Comparison of ENCODE assay signal across 29 cellular contexts in the genomic region with DNA sequence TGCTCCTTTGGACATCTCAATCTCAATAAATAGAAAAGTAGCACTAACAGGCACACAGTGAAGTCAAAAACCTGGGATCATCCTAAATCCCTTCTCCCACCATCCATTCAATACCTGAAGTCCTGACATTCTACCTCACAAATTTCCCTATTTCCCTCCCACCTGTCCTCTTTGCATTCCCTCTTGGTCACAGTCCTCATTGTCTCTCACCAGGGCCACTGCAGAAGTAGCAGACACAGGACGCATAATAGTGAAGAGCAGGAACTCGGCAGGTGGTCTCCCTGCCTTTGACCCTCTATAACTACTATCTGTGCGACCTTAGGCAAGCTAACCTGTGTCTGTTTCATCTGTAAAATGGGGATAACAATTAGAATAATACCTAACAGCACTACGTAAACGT. TPM values are rescaled to one million over a fixed set of nuclear protein-coding genes. Genes with fewer than 3 reads are reported as not detected.
DNase-seq lines count a peak whose midpoint lies in the region; ATAC-seq, FAIRE-seq and TF ChIP-seq lines count a peak whose summit lies in the region.
"Had no signal": no experiment of that assay in that cellular context is flagged by ENCODE, and none has a peak within 500 bp of the region (broad histone marks: within the 10 kb centered on the region; RNA-seq: fewer than 3 reads in every experiment).

No MANE protein-coding gene starts in this region.

- POLR2A ChIA-PET in activated CD4-positive, alpha-beta T cell treated with anti-CD3 and anti-CD28 coated beads for 36 hours (lab: Charles Lee): no interaction called here
- POLR2A ChIA-PET in naive thymus-derived CD8-positive, alpha-beta T cell (lab: Charles Lee): no interaction called here

- H4K20me1 ChIP-seq in astrocyte (ENCODE audit: insufficient read depth, low read length): peaks cover 13% of the 10 kb centered on the region

- no peaks in the 10 kb centered on the region for H3K9me3 ChIP-seq in astrocyte (ENCODE audit: insufficient read depth, low read depth, low read length)
- H3K9me3 ChIP-seq: psoas muscle, upper lobe of right lung had no signal

- H3K4me3 Mint-ChIP-seq in activated CD4-positive, alpha-beta T cell treated with anti-CD3 and anti-CD28 coated beads for 36 hours: peak overlapping the region; percentile 78
- H3K4me3 Mint-ChIP-seq in HFFc6 (no peak overlapping the region), astrocyte (ENCODE audit: unreplicated experiment) (no peak overlapping the region)
- H3K4me3 Mint-ChIP-seq in naive thymus-derived CD8-positive, alpha-beta T cell: peak overlapping the region in 2 of 10 donors; percentile 3 to 72
- H3K4me3 Mint-ChIP-seq: activated CD4-positive, alpha-beta T cell treated with anti-CD3 and anti-CD28 coated beads, Interleukin-2, amount 10 ng/mL, durations not matched to agents 7 days and 5 days had no signal

- ATAC-seq in activated CD4-positive, alpha-beta T cell treated with anti-CD3 and anti-CD28 coated beads for 36 hours: no peak
- ATAC-seq in naive thymus-derived CD8-positive, alpha-beta T cell: no peak
- no peak for ATAC-seq in HG03460 (IDR thresholded peaks at IDR 0.05; ENCODE audit: unreplicated experiment)
- no peak for ATAC-seq in HG03378 (IDR thresholded peaks at IDR 0.05; ENCODE audit: unreplicated experiment)
- ATAC-seq: foreskin keratinocyte, PC-3, psoas muscle, upper lobe of right lung had no signal

- peak overlapping the region; percentile 64 for H3K27ac Mint-ChIP-seq in activated CD4-positive, alpha-beta T cell treated with anti-CD3 and anti-CD28 coated beads for 36 hours
- peak overlapping the region; percentile 13 for H3K27ac Mint-ChIP-seq in HFFc6
- H3K27ac Mint-ChIP-seq in astrocyte (ENCODE audit: unreplicated experiment): peak overlapping the region; percentile 14
- peak overlapping the region in 8 of 10 donors; percentile 31 to 91 (median 71) for H3K27ac Mint-ChIP-seq in naive thymus-derived CD8-positive, alpha-beta T cell

- CTCF ChIA-PET in activated CD4-positive, alpha-beta T cell treated with anti-CD3 and anti-CD28 coated beads for 36 hours (lab: Charles Lee): interaction anchor here (0.5 kb wide), 1 partner anchor 134 kb away, joined by 3 read pairs; no protein-coding TSS in a partner anchor

- no peaks in the 10 kb centered on the region for H3K9me3 Mint-ChIP-seq in activated CD4-positive, alpha-beta T cell treated with anti-CD3 and anti-CD28 coated beads for 36 hours (ENCODE audit: low read depth)
- H3K9me3 Mint-ChIP-seq in HFFc6 (no peaks in the 10 kb centered on the region), astrocyte (ENCODE audit: unreplicated experiment) (no peaks in the 10 kb centered on the region)
- no peaks in the 10 kb centered on the region for H3K9me3 Mint-ChIP-seq in naive thymus-derived CD8-positive, alpha-beta T cell
- H3K9me3 Mint-ChIP-seq: activated CD4-positive, alpha-beta T cell treated with anti-CD3 and anti-CD28 coated beads, Interleukin-2, amount 10 ng/mL, durations not matched to agents 7 days and 5 days had no signal

- no peaks in the 10 kb centered on the region for H3K36me3 ChIP-seq in astrocyte (ENCODE audit: insufficient read depth, low read length)
- H3K36me3 ChIP-seq: upper lobe of right lung had no signal

- H3K4me3 ChIP-seq in astrocyte (ENCODE audit: insufficient read depth, low read depth, low read length): no peak overlapping the region
- H3K4me3 ChIP-seq: skin epidermis, upper lobe of right lung had no signal

- H2AFZ ChIP-seq in astrocyte (ENCODE audit: low read depth, low read length): no peak overlapping the region

- H3K27me3 ChIP-seq in astrocyte (ENCODE audit: insufficient read depth, low read length): no peaks in the 10 kb centered on the region
- H3K27me3 ChIP-seq: dorsolateral prefrontal cortex, foreskin keratinocyte, upper lobe of right lung had no signal

- peaks cover 19% of the 10 kb centered on the region for H3K36me3 Mint-ChIP-seq in activated CD4-positive, alpha-beta T cell treated with anti-CD3 and anti-CD28 coated beads for 36 hours (ENCODE audit: low read depth)
- peaks cover 8% of the 10 kb centered on the region for H3K36me3 Mint-ChIP-seq in HFFc6 (ENCODE audit: low read depth)
- H3K36me3 Mint-ChIP-seq in astrocyte (ENCODE audit: low read depth, unreplicated experiment): no peaks in the 10 kb centered on the region
- peaks cover 0 to 1% (median under 1%) of the 10 kb centered on the region in 3 donors for H3K36me3 Mint-ChIP-seq in naive thymus-derived CD8-positive, alpha-beta T cell

- peaks cover 54% of the 10 kb centered on the region for H3K4me1 Mint-ChIP-seq in activated CD4-positive, alpha-beta T cell treated with anti-CD3 and anti-CD28 coated beads for 36 hours
- H3K4me1 Mint-ChIP-seq in HFFc6 (ENCODE audit: low read depth) (peaks cover 51% of the 10 kb centered on the region), astrocyte (ENCODE audit: low read depth, unreplicated experiment) (peaks cover 27% of the 10 kb centered on the region)
- peaks cover 34 to 78% (median 66%) of the 10 kb centered on the region in 4 donors for H3K4me1 Mint-ChIP-seq in naive thymus-derived CD8-positive, alpha-beta T cell

- H3K79me2 ChIP-seq in astrocyte (ENCODE audit: insufficient read depth, low read length): peaks cover 77% of the 10 kb centered on the region

- intact Hi-C loops in activated CD4-positive, alpha-beta T cell treated with anti-CD3 and anti-CD28 coated beads for 36 hours (cut with DNase I, micrococcal nuclease): loop anchor here in 1 of 2 experiments (5.0 kb wide), 1 partner anchor 161 kb away; a partner anchor contains a TSS

- H3K4me1 ChIP-seq in astrocyte (ENCODE audit: insufficient read depth, low read length): peaks cover 13% of the 10 kb centered on the region

- no peak for DNase-seq in activated CD4-positive, alpha-beta T cell treated with anti-CD3 and anti-CD28 coated beads for 36 hours
- no peak for DNase-seq in activated CD4-positive, alpha-beta T cell treated with anti-CD3 and anti-CD28 coated beads for 1 hour
- no peak for DNase-seq in HFFc6
- DNase-seq in astrocyte (ENCODE audit: low read depth): no peak
- DNase-seq in naive thymus-derived CD8-positive, alpha-beta T cell: no peak
- DNase-seq in NCI-H748 treated with DMSO at 0.1 percent for 48 hours (lab: John Stamatoyannopoulos, UW): no peak
- DNase-seq: activated CD4-positive, alpha-beta T cell treated with anti-CD3 and anti-CD28 coated beads, Interleukin-2, amount 10 ng/mL, durations not matched to agents 7 days and 5 days; activated gamma-delta T cell treated with Interleukin-2 at 50 U/mL for 16 hours; aorta; central memory CD4-positive, alpha-beta T cell; dorsolateral prefrontal cortex; foreskin keratinocyte; hypothalamus; NCI-H1694 treated with DMSO at 0.1 percent for 48 hours; NCI-H2227 treated with DMSO at 0.1 percent for 48 hours; PC-3; psoas muscle; SHP77; SW 1271; upper lobe of right lung had no signal

- no peak for FAIRE-seq in astrocyte (lab: Jason Lieb, UNC)
- FAIRE-seq: TTC549 had no signal

- TF ChIP-seq CTCF in HFFc6 (IDR thresholded peaks at IDR 0.05) (no peak), astrocyte (IDR thresholded peaks at IDR 0.05; ENCODE audit: insufficient read depth, low read depth, low read length) (no peak)

- no peak overlapping the region for H3K4me2 ChIP-seq in astrocyte (ENCODE audit: low read length)

- no peaks in the 10 kb centered on the region for H3K27me3 Mint-ChIP-seq in activated CD4-positive, alpha-beta T cell treated with anti-CD3 and anti-CD28 coated beads for 36 hours
- H3K27me3 Mint-ChIP-seq in HFFc6 (ENCODE audit: insufficient read depth): peaks cover 5% of the 10 kb centered on the region
- no peaks in the 10 kb centered on the region for H3K27me3 Mint-ChIP-seq in astrocyte (ENCODE audit: low read depth, unreplicated experiment)
- no peaks in the 10 kb centered on the region for H3K27me3 Mint-ChIP-seq in naive thymus-derived CD8-positive, alpha-beta T cell
- H3K27me3 Mint-ChIP-seq: activated CD4-positive, alpha-beta T cell treated with anti-CD3 and anti-CD28 coated beads, Interleukin-2, amount 10 ng/mL, durations not matched to agents 7 days and 5 days had no signal

- no peak overlapping the region for H3K27ac ChIP-seq in astrocyte (ENCODE audit: low read depth, low read length)
- H3K27ac ChIP-seq: 22Rv1, dorsolateral prefrontal cortex, foreskin keratinocyte, KMS-11, psoas muscle, skin epidermis, upper lobe of right lung had no signal

- no peak overlapping the region for H3K9ac ChIP-seq in astrocyte (ENCODE audit: low read length)
- H3K9ac ChIP-seq: KMS-11 had no signal

RNA-seq across cellular contexts. Expression of a gene that starts 2.3 kb away (rescaled TPM):
- total RNA-seq in activated CD4-positive, alpha-beta T cell treated with anti-CD3 and anti-CD28 coated beads for 36 hours: 10 to 100 TPM; 80.8 to 87.1 TPM
- 10 to 100 TPM; 68.2 to 82.5 (median 74.3) TPM for total RNA-seq in HFFc6 (2021; fragmentation: NEBNext Ultra II Directional; extraction: Animal tissue kit (Norgen Biotek cat#: 25700))
- 56.9 and 61.6 TPM in 2 replicates for total RNA-seq in astrocyte
- 10 to 100 TPM; 52.2 to 52.5 TPM for total RNA-seq in naive thymus-derived CD8-positive, alpha-beta T cell
- 100 to 1,000 TPM in 1 of 3 donors, 10 to 100 TPM in 2; 79.9 to 116 (median 100.0) TPM for polyA plus RNA-seq in naive thymus-derived CD8-positive, alpha-beta T cell

RNA-seq across cellular contexts. Expression of a gene that starts 2.4 kb away (rescaled TPM):
- total RNA-seq in activated CD4-positive, alpha-beta T cell treated with anti-CD3 and anti-CD28 coated beads for 36 hours: 10 to 100 TPM; 27.1 to 58.3 TPM
- total RNA-seq in HFFc6 (2021; fragmentation: NEBNext Ultra II Directional; extraction: Animal tissue kit (Norgen Biotek cat#: 25700)): 10 to 100 TPM; 11.5 to 18.4 (median 15.2) TPM
- 17.6 and 19.2 TPM in 2 replicates for total RNA-seq in astrocyte
- 100 to 1,000 TPM; 161 to 162 TPM for total RNA-seq in naive thymus-derived CD8-positive, alpha-beta T cell
- 10 to 100 TPM; 18.0 to 29.8 (median 21.9) TPM for polyA plus RNA-seq in naive thymus-derived CD8-positive, alpha-beta T cell

RNA-seq across cellular contexts. Expression of a gene that starts 42.2 kb away (rescaled TPM):
- not detected for total RNA-seq in activated CD4-positive, alpha-beta T cell treated with anti-CD3 and anti-CD28 coated beads for 36 hours
- not detected for total RNA-seq in HFFc6 (2021; fragmentation: NEBNext Ultra II Directional; extraction: Animal tissue kit (Norgen Biotek cat#: 25700))
- total RNA-seq in astrocyte: not detected in 2 replicates
- not detected for total RNA-seq in naive thymus-derived CD8-positive, alpha-beta T cell
- not detected for polyA plus RNA-seq in naive thymus-derived CD8-positive, alpha-beta T cell
- total RNA-seq: activated CD4-positive, alpha-beta T cell treated with anti-CD3 and anti-CD28 coated beads, Interleukin-2, amount 10 ng/mL, durations not matched to agents 7 days and 5 days; aorta; dorsolateral prefrontal cortex; epithelial cell of proximal tubule; foreskin keratinocyte; mesenteric fat pad; PC-3; psoas muscle; upper lobe of right lung had no signal
- polyA plus RNA-seq: aorta, foreskin keratinocyte, neural cell had no signal

RNA-seq across cellular contexts. Expression of a gene that starts 50.9 kb away (rescaled TPM):
- total RNA-seq in activated CD4-positive, alpha-beta T cell treated with anti-CD3 and anti-CD28 coated beads for 36 hours: not detected
- total RNA-seq in HFFc6 (2021; fragmentation: NEBNext Ultra II Directional; extraction: Animal tissue kit (Norgen Biotek cat#: 25700)): not detected
- total RNA-seq in astrocyte: not detected in 2 replicates
- 1 to 10 TPM in 1 of 2 experiments, not detected in 1; 2.9 TPM for total RNA-seq in naive thymus-derived CD8-positive, alpha-beta T cell
- not detected for polyA plus RNA-seq in naive thymus-derived CD8-positive, alpha-beta T cell
- total RNA-seq: activated CD4-positive, alpha-beta T cell treated with anti-CD3 and anti-CD28 coated beads, Interleukin-2, amount 10 ng/mL, durations not matched to agents 7 days and 5 days; aorta; epithelial cell of proximal tubule; foreskin keratinocyte; mesenteric fat pad; PC-3; psoas muscle; upper lobe of right lung had no signal
- polyA plus RNA-seq: aorta, neural cell, psoas muscle had no signal

Comparison
In these comparisons a context has a peak if more than half of its experiments do, and no peak if none do; other contexts are left out.
1. H3K27ac Mint-ChIP-seq: peak in every context shown above with its lines; median percentile 71 in naive thymus-derived CD8-positive, alpha-beta T cell; 64 in activated CD4-positive, alpha-beta T cell treated with anti-CD3 and anti-CD28 coated beads for 36 hours; 14 in astrocyte; 13 in HFFc6.